In genomic region chr12:103840881-103841689, GRCh38 we compare ENCODE assay signal across 8 cellular contexts. TPM values are rescaled to one million over a fixed set of nuclear protein-coding genes. Genes with fewer than 3 reads are reported as not detected.
DNase-seq lines count a peak whose midpoint lies in the region; ATAC-seq and TF ChIP-seq lines count a peak whose summit lies in the region.

Gene NT5DC3, minus strand, starts transcription at chr12:103841234. Its CDS starts 78 bp downstream, at chr12:103841156.

- H3K4me3 ChIP-seq in HL-60 (replicated peaks; ENCODE audit: insufficient read depth, low read length) (peak within 1 kb of the TSS; percentile 95), NT2/D1 (ENCODE audit: insufficient read length, low read depth) (peak within 1 kb of the TSS; percentile 89), epithelial cell of esophagus (ENCODE audit: low read length) (peak within 1 kb of the TSS; percentile 76)

- peak; percentile 71 for DNase-seq in COLO829 (ENCODE audit: low spot score)
- peak; percentile 78 to 80 for DNase-seq in HL-60 (ENCODE audit: low read depth in 1 of 2, low spot score in 1 of 2)
- DNase-seq in NT2/D1 (ENCODE audit: low read depth, low spot score) = peak; percentile 70
- peak; percentile 81 for DNase-seq in activated T-cell treated with anti-CD3 and anti-CD28 coated beads for 1 hour (ENCODE audit: low read depth)
- DNase-seq in epithelial cell of esophagus (ENCODE audit: low read depth) = peak; percentile 91
- peak; percentile 80 for DNase-seq in mucosa of gallbladder (ENCODE audit: low spot score)
- peak; percentile 66 for DNase-seq in stimulated activated CD8-positive, alpha-beta memory T cell treated with anti-CD3 and anti-CD28 coated beads, Interleukin-4, amount 100 ng/mL, for 24 hours (ENCODE audit: low read depth)

- H3K9ac ChIP-seq in NT2/D1 (ENCODE audit: insufficient read length, low read depth) = peak within 1 kb of the TSS; percentile 90

- H3K9me3 ChIP-seq in NT2/D1 (ENCODE audit: insufficient read depth, low read length) = peaks cover 5% of the 10 kb centered on the region; the same call in 1 of the 2 replicates

- peak within 1 kb of the TSS; percentile 54 for H3K27ac ChIP-seq in HL-60 (replicated peaks)

- H3K36me3 ChIP-seq in NT2/D1 (ENCODE audit: insufficient read depth, insufficient read length, low read length) = peaks cover 9% of the 10 kb centered on the region

- H3K4me1 ChIP-seq in NT2/D1 (ENCODE audit: insufficient read depth, insufficient read length) = peaks cover 2% of the 10 kb centered on the region

- peak; percentile 83 for ATAC-seq in GM19467 (IDR thresholded peaks at IDR 0.05; ENCODE audit: unreplicated experiment)

- H3K27me3 ChIP-seq in HL-60 (ENCODE audit: insufficient read depth, poor library complexity, severe bottlenecking) (no peaks in the 10 kb centered on the region), NT2/D1 (ENCODE audit: insufficient read depth, insufficient read length) (peaks cover 2% of the 10 kb centered on the region)

- TF ChIP-seq CTCF in HL-60 (IDR thresholded peaks at IDR 0.05; ENCODE audit: insufficient read depth, low read length) (no peak), epithelial cell of esophagus (IDR thresholded peaks at IDR 0.05; ENCODE audit: insufficient read depth, low read depth, low read length, missing control alignments) (no peak)

RNA-seq across cellular contexts. Expression of gene NT5DC3, which starts in this region (rescaled TPM):
- total RNA-seq in mucosa of gallbladder = 17.0 TPM

Comparison
In these comparisons a context has a peak if more than half of its experiments do, and no peak if none do; other contexts are left out.
1. Peak in every context shown above with its lines: DNase-seq, ATAC-seq, H3K4me3 ChIP-seq and H3K27ac ChIP-seq.